ENCODE assay signal across 1 cellular context in the genomic region with DNA sequence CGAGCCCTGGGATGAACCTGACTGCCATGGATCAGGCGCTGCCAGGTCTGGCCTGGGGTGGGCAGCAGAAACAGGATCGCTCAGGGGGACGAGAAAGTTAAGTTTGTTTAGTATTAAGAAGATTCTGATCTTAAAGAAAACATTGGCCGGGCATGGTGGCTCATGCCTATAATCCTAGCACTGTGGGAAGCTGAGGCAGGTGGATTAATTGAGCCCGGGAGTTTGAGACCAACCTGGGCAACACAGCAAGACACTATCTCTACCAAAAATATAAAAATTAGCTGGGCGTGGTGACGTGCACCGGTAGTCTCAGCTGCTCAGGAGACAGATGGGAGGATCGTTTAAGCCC.
TF ChIP-seq lines count a peak whose summit lies in the region.

No MANE protein-coding gene starts in this region.

TF ChIP-seq in WTC11, 78 proteins besides CTCF, POLR2A, EP300 and RAD21 (continued from another document):
- TF ChIP-seq, protein P1, sequence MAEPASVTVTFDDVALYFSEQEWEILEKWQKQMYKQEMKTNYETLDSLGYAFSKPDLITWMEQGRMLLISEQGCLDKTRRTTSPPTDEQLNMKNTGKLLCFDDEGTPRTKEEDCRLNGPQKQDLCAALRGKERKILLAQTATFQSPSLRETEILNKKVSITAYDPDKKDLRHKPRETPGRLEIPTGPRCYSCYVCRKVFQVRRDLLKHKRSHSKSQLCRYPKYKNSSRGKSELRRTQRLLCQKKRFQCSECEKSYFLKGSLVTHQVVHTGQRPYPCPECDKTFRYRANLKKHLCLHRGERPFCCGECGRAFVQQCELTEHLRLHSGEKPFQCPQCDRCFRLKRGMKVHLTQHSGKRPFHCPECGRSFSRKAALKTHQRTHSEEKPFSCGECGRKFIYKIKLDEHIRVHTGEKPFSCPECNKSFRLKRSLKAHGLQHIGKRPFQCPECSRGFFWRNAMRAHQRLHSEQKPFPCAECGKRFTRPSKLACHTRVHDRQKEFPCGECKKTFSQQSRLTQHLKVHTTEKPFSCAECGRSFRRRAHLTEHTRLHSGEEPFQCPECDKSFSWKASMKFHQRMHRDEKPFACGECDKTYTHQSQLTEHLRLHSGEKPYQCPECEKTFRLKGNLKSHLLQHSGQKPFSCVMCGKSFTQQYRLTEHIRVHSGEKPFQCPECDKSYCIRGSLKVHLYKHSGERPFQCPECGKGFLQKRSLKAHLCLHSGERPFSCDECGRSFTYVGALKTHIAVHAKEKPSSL (CRISPR knock-in tag; conservative IDR thresholded peaks at IDR 0.05): no peak
- no peak for TF ChIP-seq TCF7 (CRISPR knock-in tag; IDR thresholded peaks at IDR 0.05; ENCODE audit: low read depth)
- TF ChIP-seq NR2C2 (CRISPR knock-in tag; IDR thresholded peaks at IDR 0.05): no peak
- TF ChIP-seq, protein P2, sequence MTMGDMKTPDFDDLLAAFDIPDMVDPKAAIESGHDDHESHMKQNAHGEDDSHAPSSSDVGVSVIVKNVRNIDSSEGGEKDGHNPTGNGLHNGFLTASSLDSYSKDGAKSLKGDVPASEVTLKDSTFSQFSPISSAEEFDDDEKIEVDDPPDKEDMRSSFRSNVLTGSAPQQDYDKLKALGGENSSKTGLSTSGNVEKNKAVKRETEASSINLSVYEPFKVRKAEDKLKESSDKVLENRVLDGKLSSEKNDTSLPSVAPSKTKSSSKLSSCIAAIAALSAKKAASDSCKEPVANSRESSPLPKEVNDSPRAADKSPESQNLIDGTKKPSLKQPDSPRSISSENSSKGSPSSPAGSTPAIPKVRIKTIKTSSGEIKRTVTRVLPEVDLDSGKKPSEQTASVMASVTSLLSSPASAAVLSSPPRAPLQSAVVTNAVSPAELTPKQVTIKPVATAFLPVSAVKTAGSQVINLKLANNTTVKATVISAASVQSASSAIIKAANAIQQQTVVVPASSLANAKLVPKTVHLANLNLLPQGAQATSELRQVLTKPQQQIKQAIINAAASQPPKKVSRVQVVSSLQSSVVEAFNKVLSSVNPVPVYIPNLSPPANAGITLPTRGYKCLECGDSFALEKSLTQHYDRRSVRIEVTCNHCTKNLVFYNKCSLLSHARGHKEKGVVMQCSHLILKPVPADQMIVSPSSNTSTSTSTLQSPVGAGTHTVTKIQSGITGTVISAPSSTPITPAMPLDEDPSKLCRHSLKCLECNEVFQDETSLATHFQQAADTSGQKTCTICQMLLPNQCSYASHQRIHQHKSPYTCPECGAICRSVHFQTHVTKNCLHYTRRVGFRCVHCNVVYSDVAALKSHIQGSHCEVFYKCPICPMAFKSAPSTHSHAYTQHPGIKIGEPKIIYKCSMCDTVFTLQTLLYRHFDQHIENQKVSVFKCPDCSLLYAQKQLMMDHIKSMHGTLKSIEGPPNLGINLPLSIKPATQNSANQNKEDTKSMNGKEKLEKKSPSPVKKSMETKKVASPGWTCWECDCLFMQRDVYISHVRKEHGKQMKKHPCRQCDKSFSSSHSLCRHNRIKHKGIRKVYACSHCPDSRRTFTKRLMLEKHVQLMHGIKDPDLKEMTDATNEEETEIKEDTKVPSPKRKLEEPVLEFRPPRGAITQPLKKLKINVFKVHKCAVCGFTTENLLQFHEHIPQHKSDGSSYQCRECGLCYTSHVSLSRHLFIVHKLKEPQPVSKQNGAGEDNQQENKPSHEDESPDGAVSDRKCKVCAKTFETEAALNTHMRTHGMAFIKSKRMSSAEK (CRISPR knock-in tag; IDR thresholded peaks at IDR 0.05; ENCODE audit: borderline replicate concordance): no peak
- TF ChIP-seq OVOL2 (CRISPR knock-in tag; IDR thresholded peaks at IDR 0.05; ENCODE audit: borderline replicate concordance): no peak
